ENCODE assay signal across 9 cellular contexts in genomic region chr2:149040451-149040850, GRCh38. TPM values are rescaled to one million over a fixed set of nuclear protein-coding genes. Genes with fewer than 3 reads are reported as not detected.
DNase-seq lines count a peak whose midpoint lies in the region; ATAC-seq and TF ChIP-seq lines count a peak whose summit lies in the region.
"Had no signal": no experiment of that assay in that cellular context is flagged by ENCODE, and none has a peak within 500 bp of the region (broad histone marks: within the 10 kb centered on the region; RNA-seq: fewer than 3 reads in every experiment).

No MANE protein-coding gene starts in this region.

- H3K27ac ChIP-seq in VCaP (no peak overlapping the region), fibroblast of lung (ENCODE audit: insufficient read depth, low read length) (no peak overlapping the region), stomach (no peak overlapping the region)
- H3K27ac ChIP-seq: BLaER1 treated with 17β-estradiol and CSF1 and Interleukin-3, amounts not matched to agents 10 nM and 100 nM had no signal

- no peaks in the 10 kb centered on the region for H3K79me2 ChIP-seq in fibroblast of lung (ENCODE audit: control insufficient read depth, insufficient read depth, low read length)

- 58 to 78% (median 72%) methylated on average over 7 of the region's 7 CpGs for WGBS in stomach, 5 donors

- ATAC-seq in HG03432 (IDR thresholded peaks at IDR 0.05; ENCODE audit: unreplicated experiment) (peak; percentile 27), GM19324 (IDR thresholded peaks at IDR 0.05; ENCODE audit: low FRiP score, unreplicated experiment) (no peak)

- TF ChIP-seq EP300 in stomach (IDR thresholded peaks at IDR 0.05), result no peak

- DNase-seq in NCI-H146 (lab: John Stamatoyannopoulos, UW), result peak; percentile 28
- no peak for DNase-seq in NCI-H146 treated with DMSO at 0.1 percent for 48 hours (lab: John Stamatoyannopoulos, UW; ENCODE audit: unreplicated experiment)
- DNase-seq in fibroblast of lung (ENCODE audit: low read depth in 2 of 2), result no peak
- peak; percentile 23 for DNase-seq in stimulated activated CD8-positive, alpha-beta memory T cell treated with anti-CD3 and anti-CD28 coated beads, Interleukin-15, amount 100 ng/mL, for 1 hour (ENCODE audit: low read depth)
- no peak for DNase-seq in stomach

- H3K4me1 ChIP-seq in fibroblast of lung (ENCODE audit: control insufficient read depth, extremely low read depth, insufficient read depth, low read length) (no peaks in the 10 kb centered on the region), stomach (peaks cover 4 to 19% (median 12%) of the 10 kb centered on the region in 4 donors)

- no peaks in the 10 kb centered on the region for H3K36me3 ChIP-seq in fibroblast of lung (ENCODE audit: control insufficient read depth, insufficient read depth, low read length)
- no peaks in the 10 kb centered on the region for H3K36me3 ChIP-seq in stomach
- H3K36me3 ChIP-seq: BLaER1 treated with 17β-estradiol and CSF1 and Interleukin-3, amounts not matched to agents 10 nM and 100 nM had no signal

- TF ChIP-seq CTCF in VCaP (conservative IDR thresholded peaks at IDR 0.05) (0 out of 2 replicates have a peak, but pooled peaks have one; percentile 13), fibroblast of lung (conservative IDR thresholded peaks at IDR 0.05 in 1 of 2, IDR thresholded peaks at IDR 0.05 in 1 of 2; ENCODE audit: low read depth in 1 of 2, low read length in 2 of 2) (peak; percentile 21 to 40), stomach (IDR thresholded peaks at IDR 0.05) (peak in 1 of 7 experiments; percentile 21)

- H3K9me3 ChIP-seq in fibroblast of lung (ENCODE audit: control insufficient read depth, insufficient read depth, low read depth, low read length) (no peaks in the 10 kb centered on the region), stomach (peaks cover 0 to 3% (median 0%) of the 10 kb centered on the region in 4 donors)

- no peaks in the 10 kb centered on the region for H4K20me1 ChIP-seq in fibroblast of lung (ENCODE audit: control insufficient read depth, extremely low read depth, insufficient read depth, low read length)
- H4K20me1 ChIP-seq: BLaER1 treated with 17β-estradiol and CSF1 and Interleukin-3, amounts not matched to agents 10 nM and 100 nM had no signal

- H3K27me3 ChIP-seq in fibroblast of lung (ENCODE audit: control insufficient read depth, insufficient read depth, low read length) (peaks cover 23% of the 10 kb centered on the region), stomach (peaks cover 0 to 34% (median 13%) of the 10 kb centered on the region in 3 donors)
- H3K27me3 ChIP-seq: BLaER1 treated with 17β-estradiol and CSF1 and Interleukin-3, amounts not matched to agents 10 nM and 100 nM had no signal

- no peak overlapping the region for H2AFZ ChIP-seq in fibroblast of lung (ENCODE audit: low read length)

- no peak for TF ChIP-seq POLR2A in stomach (IDR thresholded peaks at IDR 0.05)

- H3K4me2 ChIP-seq in fibroblast of lung (ENCODE audit: extremely low read depth, insufficient read depth, low read length), result no peak overlapping the region
- H3K4me2 ChIP-seq: BLaER1 treated with 17β-estradiol and CSF1 and Interleukin-3, amounts not matched to agents 10 nM and 100 nM had no signal

- no peak overlapping the region for H3K4me3 ChIP-seq in fibroblast of lung (replicated peaks in 1 of 4; ENCODE audit: control extremely low read depth in 1 of 4, insufficient read depth in 1 of 4, low read depth in 3 of 4, low read length in 4 of 4)
- H3K4me3 ChIP-seq in stomach, result no peak overlapping the region
- H3K4me3 ChIP-seq: BLaER1 treated with 17β-estradiol and CSF1 and Interleukin-3, amounts not matched to agents 10 nM and 100 nM had no signal

- H3K9ac ChIP-seq in fibroblast of lung (ENCODE audit: insufficient read depth, low read length), result no peak overlapping the region
- H3K9ac ChIP-seq: BLaER1 treated with 17β-estradiol and CSF1 and Interleukin-3, amounts not matched to agents 10 nM and 100 nM had no signal

- intact Hi-C loops in stomach (cut with DNase I; ENCODE audit: low total_unique reads), result no loop called here

RNA-seq across cellular contexts. Expression of gene LYPD6B, which starts 2.0 kb away (rescaled TPM):
- total RNA-seq in fibroblast of lung (not detected in 2 replicates), stomach (10 to 100 TPM in 4 of 5 donors, not detected in 1; 14.7 to 88.7 (median 36.4) TPM)
- polyA plus RNA-seq in fibroblast of lung (0.11 TPM in 1 of 2 replicates, not detected in the other), stomach (10 to 100 TPM; 10.9 to 74.1 (median 20.5) TPM)
- not detected in 2 replicates for polyA plus RNA-seq in fibroblast of lung (2012)
- polyA minus RNA-seq in fibroblast of lung (ENCODE audit: low replicate concordance), result not detected in 2 replicates

Comparison
In these comparisons a context has a peak if more than half of its experiments do, and no peak if none do; other contexts are left out.
1. DNase-seq: peak in NCI-H146 (single experiment) and stimulated activated CD8-positive, alpha-beta memory T cell treated with anti-CD3 and anti-CD28 coated beads, Interleukin-15, amount 100 ng/mL, for 1 hour (single experiment); none in NCI-H146 treated with DMSO at 0.1 percent for 48 hours (single experiment), fibroblast of lung (0 of 2) and stomach (single experiment).